ENCODE assay signal across 8 cellular contexts in the genomic region with DNA sequence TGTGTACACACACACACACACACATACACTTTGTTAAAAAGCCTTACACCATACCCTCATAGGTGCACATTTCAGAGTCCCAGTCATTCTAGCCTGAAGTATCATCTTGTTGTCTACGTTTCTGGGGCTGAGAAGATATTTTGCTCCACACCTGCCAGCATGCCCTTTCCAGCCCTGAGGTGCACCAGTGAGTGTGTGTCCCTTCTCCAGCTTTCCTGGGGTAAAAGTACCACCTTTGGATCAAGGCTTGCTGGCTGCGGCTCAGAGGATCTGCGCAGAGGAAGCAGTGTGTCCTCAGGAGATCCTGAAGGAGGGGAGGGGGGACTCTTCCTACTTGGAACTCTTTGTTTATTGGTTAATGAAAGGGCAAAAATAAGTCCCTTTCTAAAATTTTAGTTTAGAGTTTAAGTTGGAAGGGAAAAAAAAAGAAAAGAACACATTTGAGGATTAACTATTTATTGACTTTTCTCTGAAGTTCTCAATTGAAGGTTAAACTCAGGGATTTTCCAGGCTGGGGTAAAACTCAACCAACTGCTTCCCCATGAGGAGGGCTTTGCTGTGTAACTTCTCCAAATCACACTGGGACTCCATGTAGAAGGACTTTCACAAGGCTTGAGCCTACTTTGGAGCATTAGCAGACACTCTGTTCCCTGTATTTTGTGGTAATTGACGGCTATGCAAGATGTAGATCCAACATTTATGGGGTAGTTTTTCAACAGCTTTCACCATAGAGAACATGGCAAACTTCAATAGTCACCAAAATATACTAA.
DNase-seq lines count a peak whose midpoint lies in the region; FAIRE-seq and TF ChIP-seq lines count a peak whose summit lies in the region.

No MANE protein-coding gene starts in this region.

- peak overlapping the region; percentile 62 for H2BK120ac ChIP-seq in H1 (replicated peaks; ENCODE audit: low read depth, low read length)

- no peak overlapping the region for H2AK5ac ChIP-seq in H1 (ENCODE audit: low read depth, low read length)

- peak overlapping the region; percentile 63 for H4K91ac ChIP-seq in H1 (replicated peaks; ENCODE audit: insufficient read length, low read length)

- H3K14ac ChIP-seq in H1 (ENCODE audit: insufficient read length) = no peak overlapping the region

- no peak overlapping the region for H3K23ac ChIP-seq in H1 (ENCODE audit: insufficient read length)

- peaks cover 12 to 49% of the 10 kb centered on the region in 2 donors for H3K36me3 Mint-ChIP-seq in CD4-positive, alpha-beta memory T cell

- no peak overlapping the region for H3K56ac ChIP-seq in H1 (replicated peaks; ENCODE audit: insufficient read length, low read depth, low read length)

- intact Hi-C loops in CD4-positive, alpha-beta memory T cell (cut with micrococcal nuclease) = loop anchor here (1.0 to 10.0 kb wide), 4 partner anchors 17 to 1269 kb away; partner anchors contain the start of genes DNAI4 and MIER1

- no peaks in the 10 kb centered on the region for H3K9me3 Mint-ChIP-seq in CD4-positive, alpha-beta memory T cell

- H2BK12ac ChIP-seq in H1 (ENCODE audit: low read depth, low read length) = peak overlapping the region; percentile 77; the same call in 1 of the 2 replicates

- H3K79me2 ChIP-seq in H1 (ENCODE audit: control insufficient read depth in 1 of 2, insufficient read depth in 2 of 2, low read length in 2 of 2) = peaks cover 0 to 34% of the 10 kb centered on the region in 2 experiments; a peak in 3 of 4 replicates

- H3K4me2 ChIP-seq in H1 (ENCODE audit: insufficient read depth in 1 of 2, low read depth in 2 of 2, low read length in 2 of 2) = peak overlapping the region; percentile 69 to 88

- peak overlapping the region in 2 of 4 experiments; percentile 34 to 58; a peak in 3 of 7 replicates for H3K9ac ChIP-seq in H1 (replicated peaks in 1 of 4; ENCODE audit: extremely low read depth in 1 of 4, low read depth in 3 of 4, low read length in 3 of 4)

- H3K4me3 Mint-ChIP-seq in CD4-positive, alpha-beta memory T cell = peak overlapping the region; percentile 99 to 100 (median 100)

- H4K20me1 ChIP-seq in H1 (replicated peaks in 1 of 2; ENCODE audit: control insufficient read depth in 1 of 2, insufficient read depth in 2 of 2, low read length in 2 of 2) = no peaks in the 10 kb centered on the region

- H2BK20ac ChIP-seq in H1 (ENCODE audit: low read length) = 0 out of 2 replicates have a peak overlapping the region, but pooled peaks have one; percentile 2

- no peak overlapping the region for H2BK15ac ChIP-seq in H1 (ENCODE audit: low read length)

- TF ChIP-seq POLR2A in H1 (IDR thresholded peaks at IDR 0.05; ENCODE audit: control extremely low read depth in 1 of 2, low read depth in 2 of 2, low read length in 2 of 2) = no peak

- no peaks in the 10 kb centered on the region; the same call in 1 of the 2 replicates for H3K79me1 ChIP-seq in H1 (ENCODE audit: low read depth, low read length)

- H3K27ac Mint-ChIP-seq in CD4-positive, alpha-beta memory T cell = peak overlapping the region; percentile 97 to 100 (median 99)

- peak overlapping the region; percentile 85 for H3K27ac ChIP-seq in CD4-positive, alpha-beta memory T cell (ENCODE audit: low read depth, low read length)
- H3K27ac ChIP-seq in H1 (ENCODE audit: low read depth, low read length) (no peak overlapping the region), neutrophil (peak overlapping the region; percentile 96)

- no peak for TF ChIP-seq EP300 in H1 (IDR thresholded peaks at IDR 0.05; ENCODE audit: borderline replicate concordance in 1 of 2, low read depth in 2 of 2, low read length in 2 of 2)

- TF ChIP-seq CTCF in H1 (IDR thresholded peaks at IDR 0.05; ENCODE audit: control extremely low read depth in 1 of 3, insufficient read depth in 1 of 3, low read depth in 1 of 3, low read length in 3 of 3) (no peak), neutrophil (IDR thresholded peaks at IDR 0.05) (peak; percentile 11)

- no peaks in the 10 kb centered on the region for H3K27me3 Mint-ChIP-seq in CD4-positive, alpha-beta memory T cell

- H3K4ac ChIP-seq in H1 (replicated peaks; ENCODE audit: insufficient read length, low read depth, low read length) = no peak overlapping the region

- H2AFZ ChIP-seq in H1 (ENCODE audit: low read length) = peak overlapping the region; percentile 66; the same call in 1 of the 2 replicates

- no peak for TF ChIP-seq RAD21 in H1 (IDR thresholded peaks at IDR 0.05 in 1 of 2, conservative IDR thresholded peaks at IDR 0.05 in 1 of 2; ENCODE audit: low read depth in 2 of 2, low read length in 2 of 2)

- no peak overlapping the region for H4K5ac ChIP-seq in H1 (ENCODE audit: insufficient read length, low read depth, low read length)

- WGBS in H1 (ENCODE audit: extremely low coverage in 1 of 2, insufficient coverage in 1 of 2, insufficient read length in 1 of 2, insufficient replicate concordance in 2 of 2, low coverage in 1 of 2, low lambda C conversion rate in 2 of 2, missing lambda C conversion rate in 1 of 2), 2 experiments = 51% methylated on average over 4 of the region's 4 CpGs; no CpG with 5 or more reads in 1 of the 2 experiments

- no peak overlapping the region for H4K8ac ChIP-seq in H1 (ENCODE audit: extremely low read depth, insufficient read depth, low read length)

- H3K18ac ChIP-seq in H1 (ENCODE audit: extremely low read depth, low read length) = 0 out of 2 replicates have a peak overlapping the region, but pooled peaks have one; percentile 43

- no peaks in the 10 kb centered on the region for H3K27me3 ChIP-seq in CD4-positive, alpha-beta memory T cell (ENCODE audit: insufficient read depth, low read length)
- H3K27me3 ChIP-seq in H1 (replicated peaks in 1 of 4; ENCODE audit: control insufficient read depth in 3 of 4, extremely low read depth in 1 of 4, insufficient read depth in 3 of 4, low read length in 3 of 4) (no peaks in the 10 kb centered on the region; a peak in 1 of 7 replicates), neutrophil (no peaks in the 10 kb centered on the region)

- peaks cover 24 to 77% (median 49%) of the 10 kb centered on the region in 4 donors for H3K4me1 Mint-ChIP-seq in CD4-positive, alpha-beta memory T cell

- peak in 2 of 5 donors; percentile 36 to 50 for DNase-seq in CD4-positive, alpha-beta memory T cell
- DNase-seq in MV-4-11 (lab: John Stamatoyannopoulos, UW) (peak; percentile 53), H1 (ENCODE audit: low read depth in 1 of 2, low spot score in 2 of 2) (no peak), NCI-H510A treated with DMSO at 0.1 percent for 48 hours (lab: John Stamatoyannopoulos, UW) (no peak), GF-D8 (lab: John Stamatoyannopoulos, UW) (no peak), NCI-H2081 (lab: John Stamatoyannopoulos, UW) (no peak), NCI-H1436 (lab: John Stamatoyannopoulos, UW) (no peak)

- peaks cover 58% of the 10 kb centered on the region for H3K4me1 ChIP-seq in CD4-positive, alpha-beta memory T cell (ENCODE audit: insufficient read depth, low read length)
- H3K4me1 ChIP-seq in H1 (replicated peaks in 1 of 4; ENCODE audit: control insufficient read depth in 3 of 4, insufficient read depth in 4 of 4, low read length in 3 of 4) = peaks cover 2 to 25% (median 11%) of the 10 kb centered on the region in 4 experiments; a peak in 5 of 7 replicates
- peaks cover 75 to 85% of the 10 kb centered on the region in 2 experiments for H3K4me1 ChIP-seq in neutrophil (ENCODE audit: control insufficient read depth in 1 of 2, insufficient read depth in 1 of 2, low read depth in 1 of 2, low read length in 1 of 2)

- no peaks in the 10 kb centered on the region for H3K36me3 ChIP-seq in CD4-positive, alpha-beta memory T cell (ENCODE audit: insufficient read depth, low read length)
- H3K36me3 ChIP-seq in H1 (ENCODE audit: control insufficient read depth in 2 of 4, insufficient read depth in 4 of 4, low read length in 3 of 4) (no peaks in the 10 kb centered on the region), neutrophil (peaks cover 5% of the 10 kb centered on the region)

- peaks cover 3% of the 10 kb centered on the region; the same call in 1 of the 2 replicates for H3K23me2 ChIP-seq in H1 (ENCODE audit: low read depth, low read length)

- peak overlapping the region; percentile 79 to 96 for H3K4me3 ChIP-seq in CD4-positive, alpha-beta memory T cell (ENCODE audit: low read length in 2 of 2)
- H3K4me3 ChIP-seq in H1 (ENCODE audit: extremely low read depth in 1 of 4, insufficient read depth in 2 of 4, low read depth in 3 of 4, low read length in 4 of 4) = peak overlapping the region; percentile 10 to 56 (median 34); a peak in 6 of 8 replicates
- peak overlapping the region; percentile 77 to 98 for H3K4me3 ChIP-seq in neutrophil (ENCODE audit: low read depth in 1 of 2, low read length in 1 of 2)

- no peaks in the 10 kb centered on the region for H3K9me3 ChIP-seq in CD4-positive, alpha-beta memory T cell (ENCODE audit: control insufficient read depth in 1 of 2, low read length in 2 of 2)
- H3K9me3 ChIP-seq in H1 (ENCODE audit: insufficient read depth in 2 of 2, low read depth in 1 of 2, low read length in 1 of 2) = no peaks in the 10 kb centered on the region
- H3K9me3 ChIP-seq in neutrophil = no peaks in the 10 kb centered on the region

- CTCF ChIA-PET in CD4-positive, alpha-beta memory T cell (lab: Charles Lee; ENCODE audit: partially characterized antibody) = interaction anchor here (1.0 to 10.8 kb wide), 11 partner anchors 14 to 111 kb away, joined by 3 to 140 read pairs (median 11); no protein-coding TSS in a partner anchor
- CTCF ChIA-PET in H1 (lab: Charles Lee; ENCODE audit: partially characterized antibody) = interaction anchor here (0.7 to 1.8 kb wide), 3 partner anchors 27 to 43 kb away, joined by 3 to 7 read pairs (median 3); no protein-coding TSS in a partner anchor

- POLR2A ChIA-PET in CD4-positive, alpha-beta memory T cell (lab: Charles Lee; ENCODE audit: partially characterized antibody) = interaction anchor here (0.7 to 11.2 kb wide), 15 partner anchors 19 to 112 kb away, joined by 3 to 471 read pairs (median 18); no protein-coding TSS in a partner anchor
- POLR2A ChIA-PET in H1 (lab: Charles Lee; ENCODE audit: partially characterized antibody) = no interaction called here

- peak overlapping the region; percentile 67; the same call in 1 of the 2 replicates for H2BK5ac ChIP-seq in H1 (ENCODE audit: low read depth, low read length)

- FAIRE-seq in H1 (lab: Jason Lieb, UNC) = no peak

TF ChIP-seq in H1, 55 proteins besides CTCF, POLR2A, EP300 and RAD21 (continues in another document):
- TF ChIP-seq CEBPB (IDR thresholded peaks at IDR 0.05; ENCODE audit: low read depth, low read length) (no peak), SP1 (IDR thresholded peaks at IDR 0.05; ENCODE audit: low read depth, low read length) (no peak), ASH2L (IDR thresholded peaks at IDR 0.05; ENCODE audit: low read length) (no peak), SIX5 (IDR thresholded peaks at IDR 0.05; ENCODE audit: low read depth, low read length) (no peak), USF2 (IDR thresholded peaks at IDR 0.05; ENCODE audit: low read length) (no peak)

Comparison
In these comparisons a context has a peak if more than half of its experiments do, and no peak if none do; other contexts are left out.
1. H3K4me3 ChIP-seq: peak in every context shown above with its lines; median percentile 88 in CD4-positive, alpha-beta memory T cell; 88 in neutrophil; 34 in H1.